ENCODE assay signal across 25 cellular contexts in the genomic region with DNA sequence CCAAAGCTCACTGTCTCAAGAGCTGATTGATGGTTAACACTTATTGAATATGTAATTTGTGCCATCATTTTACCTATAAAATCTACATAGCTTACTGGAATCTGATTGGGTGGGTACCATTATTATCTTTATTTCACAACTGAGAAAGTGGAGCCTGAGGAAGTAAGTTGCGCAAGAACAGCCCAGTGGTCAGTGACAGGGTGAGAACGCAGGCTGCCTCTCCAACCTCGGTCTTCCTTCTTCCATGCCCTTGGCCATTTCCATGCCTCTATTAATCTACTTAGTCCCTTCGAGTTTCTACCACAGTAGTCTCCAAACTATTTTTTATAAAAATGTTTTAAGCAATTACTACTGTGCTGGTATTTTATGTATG.
A peak's percentile ranks its signal among the peaks of the same experiment; 100 is the strongest.
DNase-seq lines count a peak whose midpoint lies in the region; ATAC-seq, FAIRE-seq and TF ChIP-seq lines count a peak whose summit lies in the region.
"Had no signal": no experiment of that assay in that cellular context is flagged by ENCODE, and none has a peak within 500 bp of the region (broad histone marks: within the 10 kb centered on the region; RNA-seq: fewer than 3 reads in every experiment).

No MANE protein-coding gene starts in this region.

- 0 out of 3 replicates have a peak, but pooled peaks cover 3% of the 10 kb centered on the region for H3K9me3 ChIP-seq in A549
- H3K9me3 ChIP-seq: heart right ventricle, left ventricle myocardium inferior, sigmoid colon, upper lobe of left lung had no signal

- POLR2A ChIA-PET in A549 (lab: Yijun Ruan, JAX): no interaction called here

- H3K4me2 ChIP-seq in A549: peak overlapping the region; percentile 61

- H3K4me1 ChIP-seq in A549: peaks cover 18% of the 10 kb centered on the region
- H3K4me1 ChIP-seq: heart right ventricle, left ventricle myocardium inferior, upper lobe of left lung had no signal

- DNase-seq in A549 (ENCODE audit: low read depth in 1 of 2, low spot score in 1 of 2): no peak
- DNase-seq in LHCN-M2 (ENCODE audit: low read depth): peak; percentile 17
- DNase-seq in SKM-1 treated with dmso at 0.1 percent for 144 hours (lab: John Stamatoyannopoulos, UW; ENCODE audit: unreplicated experiment): peak; percentile 60
- DNase-seq in fibroblast of mammary gland (ENCODE audit: low read depth): peak; percentile 52
- DNase-seq in activated CD4-positive, CD25-positive, alpha-beta regulatory T cell (lab: John Stamatoyannopoulos, UW): no peak
- DNase-seq in ACHN: no peak
- DNase-seq in mucosa of gallbladder (ENCODE audit: low spot score): no peak
- no peak for DNase-seq in occipital lobe (lab: John Stamatoyannopoulos, UW)
- DNase-seq: activated CD8-positive, alpha-beta T cell treated with anti-CD3 and anti-CD28 coated beads, Interleukin-2, amount 10 ng/mL, durations not matched to agents 7 days and 5 days; activated gamma-delta T cell; activated naive CD8-positive, alpha-beta T cell treated with anti-CD3 and anti-CD28 coated beads, Interleukin-2, amount 50 U/mL, for 24 hours; cortex of kidney; endodermal cell; heart right ventricle; KG1; left ventricle myocardium inferior; NCI-H1105 treated with DMSO at 0.1 percent for 48 hours; NCI-H2107; NCI-H524; nephron progenitor cell; posterior cingulate gyrus; sigmoid colon; upper lobe of left lung had no signal

- no peak for FAIRE-seq in A549 (lab: Jason Lieb, UNC)

- TF ChIP-seq EP300 in A549 (IDR thresholded peaks at IDR 0.05): no peak

- H3K27ac ChIP-seq in A549: peak overlapping the region; percentile 65 to 67
- H3K27ac ChIP-seq: heart right ventricle, left ventricle myocardium inferior, RWPE1, upper lobe of left lung had no signal

- TF ChIP-seq POLR2A in A549 (IDR thresholded peaks at IDR 0.05; ENCODE audit: low read length): no peak

- no peak for TF ChIP-seq CTCF in A549 (IDR thresholded peaks at IDR 0.05)
- no peak for TF ChIP-seq CTCF in fibroblast of mammary gland (conservative IDR thresholded peaks at IDR 0.05; ENCODE audit: control insufficient read depth, insufficient read depth, low read depth, low read length)

- H3K4me3 ChIP-seq in A549 (no peak overlapping the region), fibroblast of mammary gland (ENCODE audit: control insufficient read depth, low read depth, low read length) (no peak overlapping the region)
- H3K4me3 ChIP-seq: BLaER1 treated with 17β-estradiol and CSF1 and Interleukin-3, amounts not matched to agents 10 nM and 100 nM; heart right ventricle; left ventricle myocardium inferior; sigmoid colon; upper lobe of left lung had no signal

- TF ChIP-seq RAD21 in A549 (conservative IDR thresholded peaks at IDR 0.05 in 1 of 2, IDR thresholded peaks at IDR 0.05 in 1 of 2): no peak

- CTCF ChIA-PET in A549 (lab: Yijun Ruan, JAX): no interaction called here

- ATAC-seq in A549: no peak
- ATAC-seq: activated CD8-positive, alpha-beta T cell treated with anti-CD3 and anti-CD28 coated beads, Interleukin-2, amount 10 ng/mL, durations not matched to agents 7 days and 5 days had no signal

- in situ Hi-C loops in ACHN (cut with HindIII; ENCODE audit: low pct_ligation_motif_present, low pct_unique_long_range_greater_than_20kb, low sequenced_read_pairs): no loop called here

- WGBS in A549 (ENCODE audit: missing lambda C conversion rate): 57% methylated on average over 4 of the region's 4 CpGs

TF ChIP-seq in A549, 52 proteins besides CTCF, POLR2A, EP300 and RAD21:
- TF ChIP-seq, protein P1, sequence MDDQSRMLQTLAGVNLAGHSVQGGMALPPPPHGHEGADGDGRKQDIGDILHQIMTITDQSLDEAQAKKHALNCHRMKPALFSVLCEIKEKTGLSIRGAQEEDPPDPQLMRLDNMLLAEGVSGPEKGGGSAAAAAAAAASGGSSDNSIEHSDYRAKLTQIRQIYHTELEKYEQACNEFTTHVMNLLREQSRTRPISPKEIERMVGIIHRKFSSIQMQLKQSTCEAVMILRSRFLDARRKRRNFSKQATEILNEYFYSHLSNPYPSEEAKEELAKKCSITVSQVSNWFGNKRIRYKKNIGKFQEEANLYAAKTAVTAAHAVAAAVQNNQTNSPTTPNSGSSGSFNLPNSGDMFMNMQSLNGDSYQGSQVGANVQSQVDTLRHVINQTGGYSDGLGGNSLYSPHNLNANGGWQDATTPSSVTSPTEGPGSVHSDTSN (IDR thresholded peaks at IDR 0.05): no peak
- TF ChIP-seq, protein P2, sequence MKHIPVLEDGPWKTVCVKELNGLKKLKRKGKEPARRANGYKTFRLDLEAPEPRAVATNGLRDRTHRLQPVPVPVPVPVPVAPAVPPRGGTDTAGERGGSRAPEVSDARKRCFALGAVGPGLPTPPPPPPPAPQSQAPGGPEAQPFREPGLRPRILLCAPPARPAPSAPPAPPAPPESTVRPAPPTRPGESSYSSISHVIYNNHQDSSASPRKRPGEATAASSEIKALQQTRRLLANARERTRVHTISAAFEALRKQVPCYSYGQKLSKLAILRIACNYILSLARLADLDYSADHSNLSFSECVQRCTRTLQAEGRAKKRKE (CRISPR knock-in tag; IDR thresholded peaks at IDR 0.05; ENCODE audit: low read depth): no peak
- TF ChIP-seq CBX2 (IDR thresholded peaks at IDR 0.05; ENCODE audit: borderline replicate concordance, low read depth): no peak
- TF ChIP-seq ZNF302 (CRISPR knock-in tag; IDR thresholded peaks at IDR 0.05): no peak
- peak; percentile 60 to 89; a peak in 3 of 4 replicates for TF ChIP-seq CEBPB (IDR thresholded peaks at IDR 0.05)

Comparison
In these comparisons a context has a peak if more than half of its experiments do, and no peak if none do; other contexts are left out.
1. DNase-seq: peak in LHCN-M2 (single experiment), SKM-1 treated with dmso at 0.1 percent for 144 hours (single experiment) and fibroblast of mammary gland (single experiment); none in A549 (0 of 2), activated CD4-positive, CD25-positive, alpha-beta regulatory T cell (0 of 4), ACHN (single experiment), mucosa of gallbladder (single experiment) and occipital lobe (single experiment).